Comparison of ENCODE assay signal across 21 cellular contexts in the genomic region with DNA sequence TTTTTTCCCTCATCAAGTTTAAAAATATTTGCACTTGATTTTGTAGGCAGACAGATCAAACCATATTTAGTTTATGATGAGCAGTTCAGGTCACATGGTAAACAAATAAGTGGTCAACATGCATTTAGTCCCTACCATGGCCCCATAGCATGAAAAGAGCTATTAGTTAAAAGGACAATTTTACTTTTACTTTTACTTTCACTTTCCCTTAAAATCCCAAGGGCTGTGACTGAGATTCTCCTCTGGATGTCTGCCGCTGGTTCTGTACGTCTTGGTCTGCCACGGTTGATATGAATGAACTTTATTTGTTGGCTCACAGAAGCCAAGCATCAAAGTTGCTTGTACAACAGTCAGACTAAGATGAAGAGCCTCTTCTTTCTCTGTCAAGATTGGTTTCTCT.
DNase-seq lines count a peak whose midpoint lies in the region; ATAC-seq and TF ChIP-seq lines count a peak whose summit lies in the region.
"Had no signal": no experiment of that assay in that cellular context is flagged by ENCODE, and none has a peak within 500 bp of the region (broad histone marks: within the 10 kb centered on the region; RNA-seq: fewer than 3 reads in every experiment).

No MANE protein-coding gene starts in this region.

- intact Hi-C loops in esophagus muscularis mucosa (cut with DNase I), result no loop called here

- H3K27me3 Mint-ChIP-seq in activated T-cell treated with anti-CD3 and anti-CD28 coated beads, Interleukin-2, amount 50 U/mL, for 72 hours (ENCODE audit: low read depth), result no peaks in the 10 kb centered on the region
- H3K27me3 Mint-ChIP-seq: activated CD4-positive, alpha-beta T cell treated with anti-CD3 and anti-CD28 coated beads, Interleukin-2, amount 10 ng/mL, durations not matched to agents 24 days and 14 days; activated naive CD8-positive, alpha-beta T cell; naive thymus-derived CD8-positive, alpha-beta T cell; stimulated activated naive CD8-positive, alpha-beta T cell treated with anti-CD3 and anti-CD28 coated beads, Interleukin-15, amount 100 ng/mL, for 72 hours had no signal

- H4K20me1 ChIP-seq in BLaER1 treated with 17β-estradiol and CSF1 and Interleukin-3, amounts not matched to agents 10 nM and 100 nM, result no peaks in the 10 kb centered on the region

- TF ChIP-seq POLR2A in esophagus muscularis mucosa (IDR thresholded peaks at IDR 0.05; ENCODE audit: low read depth), result no peak

- peaks cover 7% of the 10 kb centered on the region in 2 donors for H3K9me3 Mint-ChIP-seq in activated T-cell treated with anti-CD3 and anti-CD28 coated beads, Interleukin-2, amount 50 U/mL, for 72 hours

- no peaks in the 10 kb centered on the region for H3K4me1 Mint-ChIP-seq in activated T-cell treated with anti-CD3 and anti-CD28 coated beads, Interleukin-2, amount 50 U/mL, for 72 hours (ENCODE audit: low read depth)
- H3K4me1 Mint-ChIP-seq: activated CD4-positive, alpha-beta T cell treated with anti-CD3 and anti-CD28 coated beads, Interleukin-2, amount 10 ng/mL, durations not matched to agents 24 days and 14 days; stimulated activated naive CD8-positive, alpha-beta T cell treated with anti-CD3 and anti-CD28 coated beads, Interleukin-15, amount 100 ng/mL, for 72 hours had no signal

- no peak overlapping the region for H3K4me3 Mint-ChIP-seq in activated T-cell treated with anti-CD3 and anti-CD28 coated beads, Interleukin-2, amount 50 U/mL, for 72 hours
- H3K4me3 Mint-ChIP-seq: activated CD4-positive, alpha-beta T cell treated with anti-CD3 and anti-CD28 coated beads, Interleukin-2, amount 10 ng/mL, durations not matched to agents 24 days and 14 days; activated naive CD8-positive, alpha-beta T cell; stimulated activated naive CD8-positive, alpha-beta T cell treated with anti-CD3 and anti-CD28 coated beads, Interleukin-15, amount 100 ng/mL, for 72 hours had no signal

- ATAC-seq in GM21825 (IDR thresholded peaks at IDR 0.05; ENCODE audit: unreplicated experiment), result no peak
- ATAC-seq in activated T-cell treated with anti-CD3 and anti-CD28 coated beads, Interleukin-2, amount 50 U/mL, for 72 hours (replicated peaks in 1 of 2), result no peak
- ATAC-seq: body of pancreas; naive thymus-derived CD8-positive, alpha-beta T cell; stimulated activated naive CD8-positive, alpha-beta T cell treated with anti-CD3 and anti-CD28 coated beads, Interleukin-15, amount 100 ng/mL, for 72 hours had no signal

- H3K4me2 ChIP-seq in BLaER1 treated with 17β-estradiol and CSF1 and Interleukin-3, amounts not matched to agents 10 nM and 100 nM, result peak overlapping the region; percentile 32 to 56 (median 40); a peak in 20 of 22 replicates
- no peak overlapping the region for H3K4me2 ChIP-seq in skeletal muscle satellite cell (ENCODE audit: low read length)

- no peaks in the 10 kb centered on the region for H3K27me3 ChIP-seq in BLaER1 treated with 17β-estradiol and CSF1 and Interleukin-3, amounts not matched to agents 10 nM and 100 nM
- H3K27me3 ChIP-seq in esophagus muscularis mucosa, result no peaks in the 10 kb centered on the region
- H3K27me3 ChIP-seq in skeletal muscle satellite cell (ENCODE audit: control insufficient read depth, insufficient read depth, low read length), result no peaks in the 10 kb centered on the region
- H3K27me3 ChIP-seq: body of pancreas had no signal

- peaks cover 0 to 8% (median 0%) of the 10 kb centered on the region in 11 experiments; a peak in 4 of 22 replicates for H3K36me3 ChIP-seq in BLaER1 treated with 17β-estradiol and CSF1 and Interleukin-3, amounts not matched to agents 10 nM and 100 nM
- H3K36me3 ChIP-seq in KOPT-K1 (ENCODE audit: insufficient read depth, low read length) (no peaks in the 10 kb centered on the region), esophagus muscularis mucosa (no peaks in the 10 kb centered on the region), skeletal muscle satellite cell (ENCODE audit: insufficient read depth, low read length) (no peaks in the 10 kb centered on the region)
- H3K36me3 ChIP-seq: prostate gland had no signal

- peaks cover 24 to 40% (median 30%) of the 10 kb centered on the region in 11 experiments for H3K9me3 ChIP-seq in BLaER1 treated with 17β-estradiol and CSF1 and Interleukin-3, amounts not matched to agents 10 nM and 100 nM (replicated peaks in 1 of 11)
- H3K9me3 ChIP-seq in KOPT-K1 (ENCODE audit: insufficient read depth, low read length, poor library complexity, severe bottlenecking), result peaks cover 18% of the 10 kb centered on the region
- H3K9me3 ChIP-seq in esophagus muscularis mucosa, result peaks cover 0 to 12% (median 6%) of the 10 kb centered on the region in 4 donors
- peaks cover 5% of the 10 kb centered on the region for H3K9me3 ChIP-seq in skeletal muscle satellite cell (replicated peaks; ENCODE audit: low read length)
- H3K9me3 ChIP-seq: prostate gland had no signal

- no peak for TF ChIP-seq EP300 in esophagus muscularis mucosa (IDR thresholded peaks at IDR 0.05)

- 0 out of 22 replicates have a peak overlapping the region, but pooled peaks of 2 of the 11 experiments have one; percentile 5 to 14 for H3K27ac ChIP-seq in BLaER1 treated with 17β-estradiol and CSF1 and Interleukin-3, amounts not matched to agents 10 nM and 100 nM
- H3K27ac ChIP-seq in KOPT-K1 (ENCODE audit: low read depth, low read length, poor library complexity, severe bottlenecking), result peak overlapping the region; percentile 25
- no peak overlapping the region for H3K27ac ChIP-seq in esophagus muscularis mucosa (replicated peaks in 1 of 4)
- H3K27ac ChIP-seq: body of pancreas, prostate gland, SK-N-MC had no signal

- no peak for TF ChIP-seq CTCF in esophagus muscularis mucosa (IDR thresholded peaks at IDR 0.05)

- H3K36me3 Mint-ChIP-seq in activated T-cell treated with anti-CD3 and anti-CD28 coated beads, Interleukin-2, amount 50 U/mL, for 72 hours (ENCODE audit: insufficient read depth in 2 of 2), result peaks cover 2 to 5% of the 10 kb centered on the region in 2 donors
- H3K36me3 Mint-ChIP-seq: activated naive CD8-positive, alpha-beta T cell had no signal

- H3K27ac Mint-ChIP-seq in activated T-cell treated with anti-CD3 and anti-CD28 coated beads, Interleukin-2, amount 50 U/mL, for 72 hours, result no peak overlapping the region
- H3K27ac Mint-ChIP-seq: activated CD4-positive, alpha-beta T cell treated with anti-CD3 and anti-CD28 coated beads, Interleukin-2, amount 10 ng/mL, durations not matched to agents 24 days and 14 days; activated naive CD8-positive, alpha-beta T cell; naive thymus-derived CD8-positive, alpha-beta T cell had no signal

- 38% methylated on average over 3 of the region's 3 CpGs for WGBS in esophagus muscularis mucosa

- no peak for DNase-seq in esophagus muscularis mucosa (ENCODE audit: extremely low spot score)
- no peak for DNase-seq in activated CD8-positive, alpha-beta memory T cell treated with anti-CD3 and anti-CD28 coated beads for 24 hours
- DNase-seq in activated T-cell treated with anti-CD3 and anti-CD28 coated beads, Interleukin-2, amount 50 U/mL, for 72 hours, result no peak
- DNase-seq in NCI-H2107 treated with DMSO at 0.1 percent for 48 hours (lab: John Stamatoyannopoulos, UW; ENCODE audit: unreplicated experiment), result no peak
- DNase-seq: activated CD4-positive, alpha-beta T cell treated with anti-CD3 and anti-CD28 coated beads, Interleukin-2, amount 10 ng/mL, durations not matched to agents 24 days and 14 days; activated T-cell treated with anti-CD3 and anti-CD28 coated beads for 4 hours; body of pancreas; COR-L47; cortex of kidney; naive thymus-derived CD8-positive, alpha-beta T cell; NCI-H2029 treated with DMSO at 0.1 percent for 48 hours; stimulated activated naive CD8-positive, alpha-beta T cell treated with anti-CD3 and anti-CD28 coated beads, Interleukin-15, amount 100 ng/mL, for 72 hours; T1000 had no signal

- peak overlapping the region in 2 of 10 experiments; percentile 0 to 29; a peak in 2 of 20 replicates for H3K4me3 ChIP-seq in BLaER1 treated with 17β-estradiol and CSF1 and Interleukin-3, amounts not matched to agents 10 nM and 100 nM
- H3K4me3 ChIP-seq in esophagus muscularis mucosa, result peak overlapping the region; percentile 11 to 47 (median 33)
- H3K4me3 ChIP-seq in skeletal muscle satellite cell (ENCODE audit: low read length), result no peak overlapping the region
- H3K4me3 ChIP-seq: body of pancreas, lung, prostate gland, SK-N-MC had no signal

- H3K4me1 ChIP-seq in BLaER1 treated with 17β-estradiol and CSF1 and Interleukin-3, amounts not matched to agents 10 nM and 100 nM, result peaks cover 0 to 10% (median 0%) of the 10 kb centered on the region in 10 experiments; a peak in 3 of 20 replicates
- peaks cover 0 to 5% (median 0%) of the 10 kb centered on the region in 4 donors for H3K4me1 ChIP-seq in esophagus muscularis mucosa
- H3K4me1 ChIP-seq in skeletal muscle satellite cell (ENCODE audit: control insufficient read depth, insufficient read depth, low read length), result no peaks in the 10 kb centered on the region
- H3K4me1 ChIP-seq: body of pancreas, prostate gland had no signal

- no peak overlapping the region for H3K9ac ChIP-seq in BLaER1 treated with 17β-estradiol and CSF1 and Interleukin-3, amounts not matched to agents 10 nM and 100 nM
- peak overlapping the region; percentile 11 for H3K9ac ChIP-seq in skeletal muscle satellite cell (ENCODE audit: low read depth, low read length)
